In genomic region chr14:55107766-55108554, GRCh38 we compare ENCODE assay signal across 8 cellular contexts. TPM values are rescaled to one million over a fixed set of nuclear protein-coding genes. Genes with fewer than 3 reads are reported as not detected.
DNase-seq lines count a peak whose midpoint lies in the region; ATAC-seq and TF ChIP-seq lines count a peak whose summit lies in the region.

No MANE protein-coding gene starts in this region.

- H3K27ac ChIP-seq in OCI-LY3 (ENCODE audit: low read length) = no peak overlapping the region

- intact Hi-C loops in Right ventricle myocardium inferior (cut with DNase I) = loop anchor here (2.0 kb wide), 1 partner anchor 23 kb away; no protein-coding TSS in a partner anchor

- no peak for TF ChIP-seq CTCF in OCI-LY3 (IDR thresholded peaks at IDR 0.05; ENCODE audit: low read depth, low read length)
- no peak for TF ChIP-seq CTCF in progenitor cell of endocrine pancreas (IDR thresholded peaks at IDR 0.05; ENCODE audit: unreplicated experiment)

- H3K79me2 ChIP-seq in OCI-LY3 (ENCODE audit: low read length) = no peaks in the 10 kb centered on the region

- no peaks in the 10 kb centered on the region for H4K20me1 ChIP-seq in OCI-LY3 (ENCODE audit: insufficient read depth, low read length)

- peak; percentile 87 for ATAC-seq in activated naive CD8-positive, alpha-beta T cell treated with anti-CD3 and anti-CD28 coated beads, Interleukin-2, amount 50 U/mL, for 24 hours
- ATAC-seq in Right ventricle myocardium inferior (peak; percentile 92), HG02642 (IDR thresholded peaks at IDR 0.05; ENCODE audit: poor library complexity, unreplicated experiment) (no peak)

- H3K4me1 ChIP-seq in OCI-LY3 (ENCODE audit: low read length) = peaks cover 14% of the 10 kb centered on the region

- peaks cover 29% of the 10 kb centered on the region for H3K4me1 Mint-ChIP-seq in activated naive CD8-positive, alpha-beta T cell treated with anti-CD3 and anti-CD28 coated beads, Interleukin-2, amount 50 U/mL, for 24 hours
- peaks cover 14% of the 10 kb centered on the region for H3K4me1 Mint-ChIP-seq in progenitor cell of endocrine pancreas (ENCODE audit: low read depth)

- H3K4me3 ChIP-seq in OCI-LY3 (ENCODE audit: low read length) = no peak overlapping the region

- H3K9ac ChIP-seq in OCI-LY3 (ENCODE audit: low read length) = no peak overlapping the region

- no peaks in the 10 kb centered on the region for H3K9me3 ChIP-seq in OCI-LY3 (ENCODE audit: insufficient read depth, low read length)

- peak; percentile 50 for DNase-seq in stimulated activated naive CD4-positive, alpha-beta T cell treated with Interleukin-2 at 50 U/mL for 16 hours (lab: John Stamatoyannopoulos, UW)
- DNase-seq in stimulated activated naive CD4-positive, alpha-beta T cell (lab: John Stamatoyannopoulos, UW) = no peak
- peak; percentile 32 for DNase-seq in activated naive CD8-positive, alpha-beta T cell treated with anti-CD3 and anti-CD28 coated beads, Interleukin-2, amount 50 U/mL, for 24 hours
- DNase-seq in Right ventricle myocardium inferior (ENCODE audit: missing footprints) (peak; percentile 91), progenitor cell of endocrine pancreas (ENCODE audit: low spot score, unreplicated experiment) (no peak), NCI-H1048 (lab: John Stamatoyannopoulos, UW) (no peak)

- peaks cover 7% of the 10 kb centered on the region for H3K9me3 Mint-ChIP-seq in activated naive CD8-positive, alpha-beta T cell treated with anti-CD3 and anti-CD28 coated beads, Interleukin-2, amount 50 U/mL, for 24 hours
- peaks cover 4% of the 10 kb centered on the region for H3K9me3 Mint-ChIP-seq in progenitor cell of endocrine pancreas (ENCODE audit: low read depth)

- no peaks in the 10 kb centered on the region for H3K36me3 ChIP-seq in OCI-LY3 (replicated peaks; ENCODE audit: low read depth, low read length)

- no peak overlapping the region for H3K4me3 Mint-ChIP-seq in activated naive CD8-positive, alpha-beta T cell treated with anti-CD3 and anti-CD28 coated beads, Interleukin-2, amount 50 U/mL, for 24 hours
- H3K4me3 Mint-ChIP-seq in progenitor cell of endocrine pancreas (ENCODE audit: low read depth) = no peak overlapping the region

- H3K27me3 ChIP-seq in OCI-LY3 (ENCODE audit: low read depth, low read length) = no peaks in the 10 kb centered on the region

- no peaks in the 10 kb centered on the region for H3K27me3 Mint-ChIP-seq in activated naive CD8-positive, alpha-beta T cell treated with anti-CD3 and anti-CD28 coated beads, Interleukin-2, amount 50 U/mL, for 24 hours
- H3K27me3 Mint-ChIP-seq in progenitor cell of endocrine pancreas = no peaks in the 10 kb centered on the region

- no peak overlapping the region for H3K4me2 ChIP-seq in OCI-LY3 (ENCODE audit: low read length)

- 0 out of 2 replicates have a peak overlapping the region, but pooled peaks have one; percentile 21 for H2AFZ ChIP-seq in OCI-LY3 (ENCODE audit: low read depth, low read length)

- peaks cover 4% of the 10 kb centered on the region for H3K36me3 Mint-ChIP-seq in activated naive CD8-positive, alpha-beta T cell treated with anti-CD3 and anti-CD28 coated beads, Interleukin-2, amount 50 U/mL, for 24 hours (ENCODE audit: low read depth)
- H3K36me3 Mint-ChIP-seq in progenitor cell of endocrine pancreas (ENCODE audit: insufficient read depth) = no peaks in the 10 kb centered on the region

- H3K27ac Mint-ChIP-seq in activated naive CD8-positive, alpha-beta T cell treated with anti-CD3 and anti-CD28 coated beads, Interleukin-2, amount 50 U/mL, for 24 hours = no peak overlapping the region
- peak overlapping the region; percentile 38 for H3K27ac Mint-ChIP-seq in progenitor cell of endocrine pancreas

RNA-seq across cellular contexts. Expression of gene LGALS3, which starts 21.1 kb away (rescaled TPM):
- total RNA-seq in Right ventricle myocardium inferior (265 TPM), progenitor cell of endocrine pancreas (27.0 and 49.3 TPM in 2 replicates)

RNA-seq across cellular contexts. Expression of gene MAPK1IP1L, which starts 56.5 kb away (rescaled TPM):
- total RNA-seq in Right ventricle myocardium inferior (65.0 TPM), progenitor cell of endocrine pancreas (139 and 140 TPM in 2 replicates)

Comparison
In these comparisons a context has a peak if more than half of its experiments do, and no peak if none do; other contexts are left out.
1. DNase-seq: peak in stimulated activated naive CD4-positive, alpha-beta T cell treated with Interleukin-2 at 50 U/mL for 16 hours (single experiment), activated naive CD8-positive, alpha-beta T cell treated with anti-CD3 and anti-CD28 coated beads, Interleukin-2, amount 50 U/mL, for 24 hours (single experiment) and Right ventricle myocardium inferior (single experiment); none in stimulated activated naive CD4-positive, alpha-beta T cell (0 of 6), progenitor cell of endocrine pancreas (single experiment) and NCI-H1048 (single experiment).